ENCODE assay signal across 15 cellular contexts in genomic region chr15:70569718-70570231, GRCh38.
DNase-seq lines count a peak whose midpoint lies in the region; ATAC-seq and TF ChIP-seq lines count a peak whose summit lies in the region.
"Had no signal": no experiment of that assay in that cellular context is flagged by ENCODE, and none has a peak within 500 bp of the region (broad histone marks: within the 10 kb centered on the region; RNA-seq: fewer than 3 reads in every experiment).

No MANE protein-coding gene starts in this region.

- H3K4me3 ChIP-seq in HCT116 (replicated peaks in 1 of 2; ENCODE audit: low read depth in 1 of 2, low read length in 2 of 2) (peak overlapping the region in 1 of 2 experiments; percentile 17; a peak in 2 of 4 replicates), right cardiac atrium (ENCODE audit: low read length) (no peak overlapping the region), left lung (no peak overlapping the region)
- H3K4me3 ChIP-seq: dorsolateral prefrontal cortex, uterus had no signal

- 52% methylated on average over 6 of the region's 6 CpGs for WGBS in right cardiac atrium

- RAD21 ChIA-PET in HCT116 (lab: Charles Lee; ENCODE audit: low non-redundant PET in 1 of 2, low total read pairs in 2 of 2, uncharacterized antibody in 2 of 2, unreplicated experiment in 2 of 2), result interaction anchor here (0.7 to 1.0 kb wide), 3 partner anchors 153 to 239 kb away, joined by 3 to 8 read pairs (median 4); no protein-coding TSS in a partner anchor

- H3K9ac ChIP-seq in HCT116 (ENCODE audit: low read length), result 0 out of 2 replicates have a peak overlapping the region, but pooled peaks have one; percentile 8

- H3K9me2 ChIP-seq in HCT116 (ENCODE audit: insufficient read depth), result no peaks in the 10 kb centered on the region

- POLR2A ChIA-PET in HCT116 (lab: Charles Lee), result no interaction called here

- no peaks in the 10 kb centered on the region for H4K20me1 ChIP-seq in HCT116 (ENCODE audit: insufficient read depth)

- CTCF ChIA-PET in HCT116 (lab: Charles Lee), result interaction anchor here (0.7 to 3.0 kb wide), 19 partner anchors 10 to 1091 kb away, joined by 3 to 27 read pairs (median 4); no protein-coding TSS in a partner anchor

- H2AFZ ChIP-seq in HCT116 (ENCODE audit: low read depth, low read length, poor library complexity, severe bottlenecking), result peak overlapping the region; percentile 85

- H3K79me2 ChIP-seq in HCT116 (ENCODE audit: insufficient read depth, low read length), result no peaks in the 10 kb centered on the region

- H3K9me3 ChIP-seq in HCT116 (ENCODE audit: control insufficient read depth in 1 of 2, insufficient read depth in 1 of 2, low read depth in 1 of 2, low read length in 2 of 2) (no peaks in the 10 kb centered on the region), right cardiac atrium (ENCODE audit: control insufficient read depth, low read length) (no peaks in the 10 kb centered on the region), left lung (no peaks in the 10 kb centered on the region)
- H3K9me3 ChIP-seq: uterus had no signal

- no peak; the same call in 1 of the 2 replicates for TF ChIP-seq RAD21 in HCT116 (IDR thresholded peaks at IDR 0.05; ENCODE audit: low read depth)

- TF ChIP-seq CTCF in HCT116 (IDR thresholded peaks at IDR 0.05 in 2 of 3, conservative IDR thresholded peaks at IDR 0.05 in 1 of 3; ENCODE audit: borderline replicate concordance in 1 of 3, insufficient read depth in 1 of 3, low read depth in 2 of 3, low read length in 2 of 3), result 0 out of 6 replicates have a peak, but pooled peaks of 1 of the 3 experiments have one; percentile 7
- no peak for TF ChIP-seq CTCF in left lung (IDR thresholded peaks at IDR 0.05)

- H3K27me3 ChIP-seq in HCT116 (ENCODE audit: insufficient read depth, low read length) (no peaks in the 10 kb centered on the region), right cardiac atrium (ENCODE audit: control insufficient read depth, insufficient read depth) (no peaks in the 10 kb centered on the region), left lung (no peaks in the 10 kb centered on the region)
- H3K27me3 ChIP-seq: uterus had no signal

- intact Hi-C loops in HCT116 (cut with micrococcal nuclease), result loop anchor here (1.0 to 10.0 kb wide), 2 partner anchors 155 to 243 kb away; no protein-coding TSS in a partner anchor
- intact Hi-C loops in right cardiac atrium (cut with DNase I), result loop anchor here in 1 of 4 donors (5.0 kb wide), 1 partner anchor 243 kb away; no protein-coding TSS in a partner anchor
- intact Hi-C loops in left lung (cut with DNase I), result no loop called here

- BruUV-seq in HCT116 (replicated peaks; lab: Mats Ljungman, UMichigan), result no TSS peak

- peak overlapping the region; percentile 68 for H3K4me2 ChIP-seq in HCT116 (ENCODE audit: low read length)

- peak overlapping the region; percentile 56 for H3K27ac ChIP-seq in HCT116 (ENCODE audit: low read depth, low read length)
- no peak overlapping the region for H3K27ac ChIP-seq in right cardiac atrium (ENCODE audit: low read length)
- no peak overlapping the region for H3K27ac ChIP-seq in left lung
- H3K27ac ChIP-seq: dorsolateral prefrontal cortex, uterus had no signal

- peaks cover 20 to 25% of the 10 kb centered on the region in 2 experiments for H3K4me1 ChIP-seq in HCT116 (ENCODE audit: control insufficient read depth in 1 of 2, insufficient read depth in 2 of 2, low read length in 2 of 2)
- no peaks in the 10 kb centered on the region for H3K4me1 ChIP-seq in right cardiac atrium (ENCODE audit: control insufficient read depth, insufficient read depth, low read length)
- no peaks in the 10 kb centered on the region for H3K4me1 ChIP-seq in left lung
- H3K4me1 ChIP-seq: uterus had no signal

- DNase-seq in NCI-H524 (lab: John Stamatoyannopoulos, UW) (peak; percentile 22 to 49), NCI-H524 treated with DMSO at 0.1 percent for 48 hours (lab: John Stamatoyannopoulos, UW) (no peak), HCT116 (ENCODE audit: low read depth, low spot score) (peak; percentile 44), amniotic epithelial cell (ENCODE audit: low read depth) (peak; percentile 84), right cardiac atrium (no peak), left lung (no peak), foreskin melanocyte (no peak)
- DNase-seq: activated naive CD4-positive, alpha-beta T cell; left colon; NCI-H1048; NCI-H774; stimulated activated CD4-positive, alpha-beta T cell treated with anti-CD3 and anti-CD28 coated beads, Interleukin-12 subunit alpha, Interleukin-12 subunit beta, amount 100 ng/mL, for 4 hours had no signal

- no peak for TF ChIP-seq POLR2A in HCT116 (IDR thresholded peaks at IDR 0.05; ENCODE audit: borderline replicate concordance, extremely low read depth, insufficient read depth, insufficient read length)

- H3K36me3 ChIP-seq in HCT116 (ENCODE audit: control insufficient read depth in 1 of 2, insufficient read depth in 2 of 2, low read length in 2 of 2), result no peaks in the 10 kb centered on the region
- no peaks in the 10 kb centered on the region for H3K36me3 ChIP-seq in left lung
- H3K36me3 ChIP-seq: uterus had no signal

- ATAC-seq in HCT116, result peak; percentile 81
- peak; percentile 19 to 45 for ATAC-seq in right cardiac atrium
- no peak for ATAC-seq in HG03135 (IDR thresholded peaks at IDR 0.05; ENCODE audit: unreplicated experiment)
- ATAC-seq in left lung, result no peak

TF ChIP-seq in HCT116, 20 proteins besides CTCF, POLR2A, EP300 and RAD21:
- TF ChIP-seq MAX (IDR thresholded peaks at IDR 0.05) (0 out of 2 replicates have a peak, but pooled peaks have one; percentile 3), SRF (IDR thresholded peaks at IDR 0.05; ENCODE audit: low read depth) (no peak), FOSL1 (IDR thresholded peaks at IDR 0.05; ENCODE audit: low read depth) (peak; percentile 58; the same call in 1 of the 2 replicates), POLR2AphosphoS5 (IDR thresholded peaks at IDR 0.05; ENCODE audit: low read depth, low read length) (no peak), CEBPB (IDR thresholded peaks at IDR 0.05; ENCODE audit: low read depth) (peak; percentile 52; the same call in 1 of the 2 replicates), EZH2 (IDR thresholded peaks at IDR 0.05) (no peak), JUND (IDR thresholded peaks at IDR 0.05) (peak; percentile 75), SIN3A (IDR thresholded peaks at IDR 0.05; ENCODE audit: low read depth) (peak; percentile 46; the same call in 1 of the 2 replicates), YY1 (IDR thresholded peaks at IDR 0.05; ENCODE audit: extremely low read depth, insufficient replicate concordance, low read depth, low read length) (no peak), SP1 (IDR thresholded peaks at IDR 0.05; ENCODE audit: low read depth) (peak; percentile 82), CBX3 (IDR thresholded peaks at IDR 0.05; ENCODE audit: low read depth) (peak; percentile 76), ZBTB33 (IDR thresholded peaks at IDR 0.05; ENCODE audit: extremely low read depth, insufficient replicate concordance, low read length) (no peak)

Comparison
In these comparisons a context has a peak if more than half of its experiments do, and no peak if none do; other contexts are left out.
1. DNase-seq: peak in NCI-H524 (2 of 2), HCT116 (single experiment) and amniotic epithelial cell (single experiment); none in NCI-H524 treated with DMSO at 0.1 percent for 48 hours (single experiment), right cardiac atrium (0 of 3), left lung (0 of 2) and foreskin melanocyte (single experiment).
2. ATAC-seq: peak in HCT116 (single experiment) and right cardiac atrium (2 of 2); none in HG03135 (single experiment) and left lung (single experiment).